ENCODE assay signal across 22 cellular contexts in genomic region chr2:8149011-8149410, GRCh38.
"Had no signal": no experiment of that assay in that cellular context is flagged by ENCODE, and none has a peak within 500 bp of the region (broad histone marks: within the 10 kb centered on the region; RNA-seq: fewer than 3 reads in every experiment).

No MANE protein-coding gene starts in this region.

- H3K36me3 ChIP-seq: brain microvascular endothelial cell, colonic mucosa, left ventricle myocardium inferior, pancreas had no signal

- H3K4me3 ChIP-seq: colonic mucosa, left ventricle myocardium inferior, mucosa of descending colon, pancreas had no signal

- ATAC-seq: naive thymus-derived CD8-positive, alpha-beta T cell; WTC11 had no signal

- DNase-seq: activated CD4-positive, alpha-beta T cell treated with anti-CD3 and anti-CD28 coated beads for 36 hours; activated CD4-positive, alpha-beta T cell treated with anti-CD3 and anti-CD28 coated beads, Interleukin-2, amount 50 U/mL, for 48 hours; activated naive CD4-positive, alpha-beta T cell; activated naive CD8-positive, alpha-beta T cell treated with anti-CD3 and anti-CD28 coated beads for 36 hours; amygdala; central memory CD4-positive, alpha-beta T cell; endodermal cell; erythroblast; foreskin melanocyte; kidney; left ventricle myocardium inferior; mucosa of descending colon; naive thymus-derived CD8-positive, alpha-beta T cell; stimulated activated CD4-positive, alpha-beta T cell treated with anti-CD3 and anti-CD28 coated beads, Interleukin-12 subunit alpha, Interleukin-12 subunit beta, amount 100 ng/mL, for 4 hours; stimulated activated CD4-positive, alpha-beta T cell treated with anti-CD3 and anti-CD28 coated beads, Interleukin-1b, Interleukin-23, amount 100 ng/mL, for 48 hours; stimulated activated CD8-positive, alpha-beta memory T cell treated with anti-CD3 and anti-CD28 coated beads, Interleukin-4, amount 100 ng/mL, for 48 hours; stimulated activated naive CD4-positive, alpha-beta T cell treated with Interleukin-2 at 50 U/mL for 16 hours; substantia nigra had no signal

- H3K4me1 ChIP-seq: colonic mucosa had no signal

- H3K27me3 ChIP-seq: brain microvascular endothelial cell, colonic mucosa, pancreas had no signal

- H3K9me3 ChIP-seq: colonic mucosa, left ventricle myocardium inferior, mucosa of descending colon, pancreas had no signal

- H3K27ac ChIP-seq: colonic mucosa, left ventricle myocardium inferior had no signal
